In the genomic region with DNA sequence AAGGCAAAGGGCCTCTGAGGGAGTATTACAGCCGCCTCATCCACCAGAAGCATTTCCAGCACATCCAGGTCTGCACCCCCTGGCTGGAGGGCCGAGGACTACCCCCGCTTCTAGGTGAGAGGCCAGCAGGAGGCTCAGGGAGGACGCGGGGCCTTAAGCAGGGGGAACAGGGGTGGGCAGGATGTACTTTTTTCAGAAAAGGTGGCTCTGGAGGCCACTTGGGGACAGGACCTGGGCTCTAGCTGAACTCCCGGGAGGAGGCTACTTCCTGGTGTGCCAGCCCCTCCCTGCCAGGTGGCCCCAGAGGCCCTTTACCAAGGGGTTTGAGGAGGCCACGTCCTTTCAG, we compare ENCODE assay signal across 10 cellular contexts. TPM values are rescaled to one million over a fixed set of nuclear protein-coding genes. Genes with fewer than 3 reads are reported as not detected.
DNase-seq lines count a peak whose midpoint lies in the region; ATAC-seq and TF ChIP-seq lines count a peak whose summit lies in the region.
"Not testable (repeated sequence)": the region's sequence is repeated elsewhere in the genome, so short reads cannot be mapped to it uniquely, and the experiment has no call there.
"Had no signal": no experiment of that assay in that cellular context is flagged by ENCODE, and none has a peak within 500 bp of the region (broad histone marks: within the 10 kb centered on the region; RNA-seq: fewer than 3 reads in every experiment).

No MANE protein-coding gene starts in this region.

- peak overlapping the region; percentile 80 for H3K27ac Mint-ChIP-seq in activated T-cell treated with anti-CD3 and anti-CD28 coated beads, Interleukin-2, amount 50 U/mL, for 24 hours
- H3K27ac Mint-ChIP-seq in natural killer cell = not testable (repeated sequence)

- not testable (repeated sequence) for H3K27me3 Mint-ChIP-seq in activated T-cell treated with anti-CD3 and anti-CD28 coated beads, Interleukin-2, amount 50 U/mL, for 24 hours; natural killer cell (ENCODE audit: low read depth in 2 of 2)

- peak overlapping the region; percentile 75 for H3K4me3 Mint-ChIP-seq in activated T-cell treated with anti-CD3 and anti-CD28 coated beads, Interleukin-2, amount 50 U/mL, for 24 hours
- peak overlapping the region; percentile 75 for H3K4me3 Mint-ChIP-seq in natural killer cell

- H3K79me2 ChIP-seq in PC-9 (ENCODE audit: low read depth) = not testable (repeated sequence)

- not testable (repeated sequence) for TF ChIP-seq POLR2A in breast epithelium (IDR thresholded peaks at IDR 0.05); stomach (IDR thresholded peaks at IDR 0.05)

- H3K36me3 ChIP-seq in PC-9 (ENCODE audit: low read depth); breast epithelium; stomach: not testable (repeated sequence)

- H2AFZ ChIP-seq in PC-9 = peak overlapping the region; percentile 77

- H3K36me3 Mint-ChIP-seq in activated T-cell treated with anti-CD3 and anti-CD28 coated beads, Interleukin-2, amount 50 U/mL, for 24 hours (ENCODE audit: low read depth); natural killer cell: not testable (repeated sequence)

- BruUV-seq in PC-9 (replicated peaks; lab: Mats Ljungman, UMichigan) = not testable (repeated sequence)

- not testable (repeated sequence) for H4K20me1 ChIP-seq in PC-9 (ENCODE audit: insufficient read depth)

- H3K4me2 ChIP-seq in PC-9 = peak overlapping the region; percentile 73

- TF ChIP-seq CTCF in AG04450 (IDR thresholded peaks at IDR 0.05; ENCODE audit: low read depth, low read length); PC-9 (conservative IDR thresholded peaks at IDR 0.05); breast epithelium (IDR thresholded peaks at IDR 0.05); fibroblast of pulmonary artery (IDR thresholded peaks at IDR 0.05; ENCODE audit: low read length, missing control alignments); natural killer cell (IDR thresholded peaks at IDR 0.05); stomach (IDR thresholded peaks at IDR 0.05): not testable (repeated sequence)

- CTCF ChIA-PET in AG04450 (lab: Charles Lee) = interaction anchor here (0.6 kb wide), 1 partner anchor 474 kb away, joined by 6 read pairs; no protein-coding TSS in a partner anchor
- CTCF ChIA-PET in PC-9 (lab: Charles Lee) = not testable (repeated sequence)

- peak overlapping the region; percentile 31; the same call in 1 of the 2 replicates for H3K4me3 ChIP-seq in AG04450 (ENCODE audit: low read depth, low read length)
- H3K4me3 ChIP-seq in GM08714 (ENCODE audit: low read length) = peak overlapping the region; percentile 72; the same call in 1 of the 2 replicates
- H3K4me3 ChIP-seq in PC-9 = peak overlapping the region; percentile 52
- H3K4me3 ChIP-seq in breast epithelium = peak overlapping the region in 2 of 3 donors; percentile 49 to 53
- peak overlapping the region; percentile 27 for H3K4me3 ChIP-seq in fibroblast of pulmonary artery (replicated peaks; ENCODE audit: low read depth, low read length)
- peak overlapping the region; percentile 19 to 39 (median 36) for H3K4me3 ChIP-seq in stomach

- TF ChIP-seq EP300 in stomach (IDR thresholded peaks at IDR 0.05) = not testable (repeated sequence)

- H3K27ac ChIP-seq in AG04450 (ENCODE audit: low read depth, low read length) = not testable (repeated sequence)
- H3K27ac ChIP-seq in PC-9 (peak overlapping the region; percentile 78), breast epithelium (peak overlapping the region in 1 of 2 donors; percentile 5), stomach (peak overlapping the region in 3 of 5 donors; percentile 5 to 48 (median 20))

- not testable (repeated sequence) for H3K9me3 ChIP-seq in AG04450 (ENCODE audit: control insufficient read depth, insufficient read depth, low read length); PC-9 (ENCODE audit: insufficient read depth, low read depth); breast epithelium; stomach

- H3K9me2 ChIP-seq in PC-9 (ENCODE audit: insufficient read depth) = not testable (repeated sequence)

- not testable (repeated sequence) for H3K4me1 ChIP-seq in PC-9 (replicated peaks; ENCODE audit: insufficient read depth); breast epithelium
- peaks cover 0 to 13% (median 3%) of the 10 kb centered on the region in 4 donors for H3K4me1 ChIP-seq in stomach

- H3K27me3 ChIP-seq in AG04450 (ENCODE audit: control insufficient read depth, insufficient read depth, low read length); PC-9 (ENCODE audit: insufficient read depth, low read depth); breast epithelium; stomach: not testable (repeated sequence)

- intact Hi-C loops in PC-9 (cut with micrococcal nuclease; ENCODE audit: unreplicated experiment); breast epithelium (cut with DNase I; ENCODE audit: low total_unique reads); natural killer cell (cut with micrococcal nuclease): not testable (repeated sequence)
- intact Hi-C loops in stomach (cut with DNase I; ENCODE audit: low total_unique reads) = loop anchor here (10.0 kb wide), 1 partner anchor 113 kb away; no protein-coding TSS in a partner anchor

- peaks cover 17% of the 10 kb centered on the region for H3K4me1 Mint-ChIP-seq in activated T-cell treated with anti-CD3 and anti-CD28 coated beads, Interleukin-2, amount 50 U/mL, for 24 hours (ENCODE audit: low read depth)
- not testable (repeated sequence) for H3K4me1 Mint-ChIP-seq in natural killer cell

- H3K9me3 Mint-ChIP-seq in activated T-cell treated with anti-CD3 and anti-CD28 coated beads, Interleukin-2, amount 50 U/mL, for 24 hours; natural killer cell: not testable (repeated sequence)

- POLR2A ChIA-PET in AG04450 (lab: Yijun Ruan, JAX) = not testable (repeated sequence)
- POLR2A ChIA-PET in PC-9 (lab: Charles Lee; ENCODE audit: unreplicated experiment) = interaction anchor here (0.6 to 0.7 kb wide), 2 partner anchors 108 to 299 kb away, joined by 3 to 5 read pairs; no protein-coding TSS in a partner anchor

- not testable (repeated sequence) for DNase-seq in AG04450 (ENCODE audit: low read depth, low spot score); activated T-cell treated with anti-CD3 and anti-CD28 coated beads, Interleukin-2, amount 50 U/mL, for 24 hours; breast epithelium (ENCODE audit: low spot score in 2 of 2); fibroblast of pulmonary artery (ENCODE audit: low read depth); natural killer cell; stomach
- DNase-seq in PC-9 = peak in 1 of 2 experiments; percentile 40

- ATAC-seq in natural killer cell = not testable (repeated sequence)

- H3F3A ChIP-seq in PC-9 (ENCODE audit: insufficient read depth, low read depth) = not testable (repeated sequence)

- 14 to 35% (median 28%) methylated on average over 6 to 7 of the region's 7 CpGs for WGBS in stomach, 5 donors

RNA-seq across cellular contexts. Expression of gene FAM90A1, which starts 0.3 kb away (rescaled TPM):
- polyA plus RNA-seq in AG04450 (2011; rRNA removed) (0.02 and 0.06 TPM in 2 replicates), stomach (under 1 TPM in 1 of 3 donors, not detected in 2; 0.45 TPM)
- polyA minus RNA-seq in AG04450 (2011; rRNA and poly(A)+ RNA removed) = not detected in 2 replicates
- total RNA-seq in PC-9 (2021) (1.6 and 1.7 TPM in 2 replicates), breast epithelium (under 1 TPM in 1 of 3 donors, not detected in 2; 0.29 TPM), natural killer cell (under 1 TPM in 1 of 3 donors, not detected in 2; 0.28 TPM), stomach (under 1 TPM in 1 of 5 donors, not detected in 4; 0.89 TPM)
- total RNA-seq: omental fat pad had no signal
- polyA plus RNA-seq: cardiac muscle cell had no signal
